ENCODE assay signal across 8 cellular contexts in the genomic region with DNA sequence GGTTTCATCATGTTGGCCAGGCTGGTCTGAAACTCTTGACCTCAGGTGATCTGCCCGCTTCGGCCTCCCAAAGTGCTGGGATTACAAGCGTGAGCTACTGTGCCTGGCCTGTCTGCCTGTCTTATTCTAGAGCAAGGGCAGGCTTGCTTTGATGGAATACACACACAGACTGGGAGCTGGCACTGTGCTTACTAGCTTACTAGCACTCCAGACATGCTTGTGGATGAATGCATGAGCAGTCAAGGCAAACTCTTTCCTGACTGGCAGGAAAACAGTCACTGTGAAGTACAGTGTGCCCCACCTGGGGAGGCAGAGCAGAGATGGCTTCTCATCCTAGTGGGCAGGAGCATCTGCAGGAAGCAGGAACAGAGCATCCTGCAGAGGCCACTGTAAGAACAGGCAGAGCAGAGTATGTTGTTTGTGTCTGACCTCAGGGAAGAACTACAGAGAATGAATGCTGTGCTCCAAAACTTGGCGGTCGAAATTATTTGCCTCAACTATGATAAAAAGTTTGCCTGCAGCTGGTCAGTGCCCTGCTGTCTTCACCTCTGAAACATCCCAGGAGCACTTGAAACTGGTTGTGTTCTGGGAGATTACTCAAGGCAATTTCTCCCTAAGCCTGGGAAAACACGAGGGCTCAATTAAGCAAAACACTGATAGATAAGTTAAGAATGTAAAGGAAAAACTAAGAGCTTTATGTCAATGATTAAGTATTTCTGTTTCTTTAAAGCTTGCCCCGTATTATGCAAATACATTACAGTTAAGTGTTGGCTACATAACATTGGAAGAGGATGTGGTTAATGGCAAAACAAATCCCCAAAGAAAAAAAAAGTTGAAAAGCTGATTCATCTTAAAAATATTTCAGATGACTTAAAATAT.
DNase-seq lines count a peak whose midpoint lies in the region; ATAC-seq and TF ChIP-seq lines count a peak whose summit lies in the region.

No MANE protein-coding gene starts in this region.

- H3K18ac ChIP-seq in IMR-90 (ENCODE audit: low read depth, low read length) (peak overlapping the region; percentile 86), mesendoderm (ENCODE audit: low read length) (no peak overlapping the region)

- H2AK9ac ChIP-seq in IMR-90 (replicated peaks; ENCODE audit: low read depth, low read length, poor library complexity): peak overlapping the region; percentile 75

- H3K36me3 ChIP-seq in IMR-90 (ENCODE audit: control insufficient read depth, insufficient read depth, low read length) (no peaks in the 10 kb centered on the region), mesendoderm (ENCODE audit: control insufficient read depth, insufficient read depth, low read length) (no peaks in the 10 kb centered on the region), BE2C (no peaks in the 10 kb centered on the region)

- dilution Hi-C loops in IMR-90 (cut with HindIII; ENCODE audit: low sequenced_read_pairs, unreplicated experiment): no loop called here

- TF ChIP-seq RAD21 in IMR-90 (IDR thresholded peaks at IDR 0.05; ENCODE audit: low read length): peak; percentile 68

- 0 out of 2 replicates have a peak, but pooled peaks cover 4% of the 10 kb centered on the region for H4K20me1 ChIP-seq in IMR-90 (ENCODE audit: insufficient read depth, low read length)

- peak overlapping the region; percentile 94 for H3K4ac ChIP-seq in IMR-90 (ENCODE audit: low read depth, low read length)
- H3K4ac ChIP-seq in mesendoderm (ENCODE audit: low read depth, low read length): no peak overlapping the region

- H3K56ac ChIP-seq in IMR-90 (ENCODE audit: extremely low read depth, insufficient read depth, low read length) (peak overlapping the region; percentile 31), mesendoderm (ENCODE audit: low read length) (no peak overlapping the region)

- peak overlapping the region; percentile 79 for H2AFZ ChIP-seq in IMR-90 (replicated peaks; ENCODE audit: low read length, poor library complexity)

- H2AK5ac ChIP-seq in IMR-90 (ENCODE audit: low read depth, low read length) (peak overlapping the region; percentile 98), mesendoderm (ENCODE audit: low read length) (no peak overlapping the region)

- in situ Hi-C loops in IMR-90 (cut with MboI; ENCODE audit: low sequenced_read_pairs): no loop called here

- H4K91ac ChIP-seq in IMR-90 (ENCODE audit: insufficient read depth, low read depth, low read length): peak overlapping the region; percentile 81

- no peaks in the 10 kb centered on the region for H3K79me2 ChIP-seq in mesendoderm (ENCODE audit: control insufficient read depth, insufficient read depth, low read length)

- H3K4me3 ChIP-seq in IMR-90 (ENCODE audit: insufficient read depth, low read depth, low read length): no peak overlapping the region
- H3K4me3 ChIP-seq in cardiac fibroblast (replicated peaks in 1 of 2; ENCODE audit: low read depth in 2 of 2, low read length in 2 of 2): no peak overlapping the region
- H3K4me3 ChIP-seq in mesendoderm (ENCODE audit: low read length): no peak overlapping the region
- no peak overlapping the region for H3K4me3 ChIP-seq in BE2C (ENCODE audit: low read depth, low read length)

- peak overlapping the region; percentile 78 for H2BK120ac ChIP-seq in IMR-90 (ENCODE audit: low read depth, low read length)
- no peak overlapping the region for H2BK120ac ChIP-seq in mesendoderm (ENCODE audit: low read depth, low read length)

- H3K4me1 ChIP-seq in IMR-90 (ENCODE audit: control insufficient read depth, insufficient read depth, low read length) (peaks cover 13% of the 10 kb centered on the region), mesendoderm (ENCODE audit: control insufficient read depth, low read depth, low read length) (no peaks in the 10 kb centered on the region), BE2C (no peaks in the 10 kb centered on the region)

- intact Hi-C loops in IMR-90 (cut with micrococcal nuclease): loop anchor here (5.0 to 10.0 kb wide), 2 partner anchors 106 to 219 kb away; no protein-coding TSS in a partner anchor

- H3K23ac ChIP-seq in IMR-90 (ENCODE audit: low read depth, low read length) (peak overlapping the region; percentile 92), mesendoderm (ENCODE audit: low read length) (no peak overlapping the region)

- peak overlapping the region; percentile 89 for H3K14ac ChIP-seq in IMR-90 (replicated peaks; ENCODE audit: low read depth, low read length)

- peak overlapping the region; percentile 47; the same call in 2 of the 3 replicates for H2BK15ac ChIP-seq in IMR-90 (ENCODE audit: low read depth, low read length)
- no peak overlapping the region for H2BK15ac ChIP-seq in mesendoderm (replicated peaks; ENCODE audit: low read depth)

- no peaks in the 10 kb centered on the region for H3K27me3 ChIP-seq in IMR-90 (ENCODE audit: control insufficient read depth, insufficient read depth, low read length)
- no peaks in the 10 kb centered on the region for H3K27me3 ChIP-seq in mesendoderm (ENCODE audit: insufficient read depth, low read length, poor library complexity)
- no peaks in the 10 kb centered on the region for H3K27me3 ChIP-seq in BE2C

- DNase-seq in AG09319 (ENCODE audit: extremely low read depth, low read depth) (peak; percentile 62), IMR-90 (peak; percentile 96), cardiac fibroblast (ENCODE audit: low read depth in 2 of 2) (peak; percentile 94 to 98), mesendoderm (peak; percentile 47), HT-29 (ENCODE audit: low spot score) (no peak), BE2C (no peak)
- DNase-seq in activated CD4-positive, alpha-beta T cell treated with anti-CD3 and anti-CD28 coated beads for 48 hours: no peak

- no peak for TF ChIP-seq POLR2A in IMR-90 (IDR thresholded peaks at IDR 0.05; ENCODE audit: low read depth, low read length)

- POLR2A ChIA-PET in IMR-90 (lab: Charles Lee; ENCODE audit: unreplicated experiment): interaction anchor here (0.6 kb wide), 1 partner anchor 34 kb away, joined by 5 read pairs; no protein-coding TSS in a partner anchor

- peak overlapping the region; percentile 82 for H2BK5ac ChIP-seq in IMR-90 (ENCODE audit: low read depth, low read length, poor library complexity, severe bottlenecking)
- H2BK5ac ChIP-seq in mesendoderm (ENCODE audit: low read length): no peak overlapping the region

- ATAC-seq in IMR-90 (ENCODE audit: low read depth): peak; percentile 86
- ATAC-seq in HG02759 (IDR thresholded peaks at IDR 0.05; ENCODE audit: unreplicated experiment): no peak

- no peaks in the 10 kb centered on the region for H3K79me1 ChIP-seq in IMR-90 (ENCODE audit: low read depth in 1 of 2, low read length in 2 of 2)
- no peaks in the 10 kb centered on the region for H3K79me1 ChIP-seq in mesendoderm (ENCODE audit: low read length)

- peak overlapping the region; percentile 71 for H3K27ac ChIP-seq in IMR-90 (ENCODE audit: insufficient read depth, low read length)
- no peak overlapping the region for H3K27ac ChIP-seq in mesendoderm (ENCODE audit: low read depth, low read length)

- BruUV-seq in IMR-90 (replicated peaks; lab: Mats Ljungman, UMichigan): no TSS peak

- peak overlapping the region; percentile 52 for H2BK20ac ChIP-seq in IMR-90 (ENCODE audit: low read depth, low read length)

- H3K9me3 ChIP-seq in IMR-90 (ENCODE audit: control insufficient read depth, insufficient read depth, low read length) (no peaks in the 10 kb centered on the region), BE2C (no peaks in the 10 kb centered on the region)

- 20% methylated on average over 1 of the region's 7 CpGs; no CpG with 5 or more reads in 1 of the 2 experiments for WGBS in IMR-90 (ENCODE audit: extremely low coverage in 2 of 2, insufficient read length in 1 of 2), 2 experiments
- no CpG with 5 or more reads among the region's 7 CpGs for WGBS in mesendoderm (ENCODE audit: extremely low coverage, insufficient coverage, low lambda C conversion rate)

- peak overlapping the region; percentile 26 for H3K9ac ChIP-seq in IMR-90 (ENCODE audit: low read depth, low read length)
- no peak overlapping the region for H3K9ac ChIP-seq in mesendoderm (ENCODE audit: low read length)

- CTCF ChIA-PET in IMR-90 (lab: Yijun Ruan, JAX): interaction anchor here (0.7 to 1.6 kb wide), 9 partner anchors 10 to 1022 kb away, joined by 3 to 6 read pairs (median 4); no protein-coding TSS in a partner anchor

- peaks cover 19% of the 10 kb centered on the region for H3K9me1 ChIP-seq in IMR-90 (ENCODE audit: insufficient read depth, low read length)

- TF ChIP-seq CTCF in AG09319 (IDR thresholded peaks at IDR 0.05; ENCODE audit: low read depth, low read length): peak; percentile 75
- TF ChIP-seq CTCF in IMR-90 (conservative IDR thresholded peaks at IDR 0.05; ENCODE audit: low read depth, low read length): peak; percentile 64
- peak; percentile 56 for TF ChIP-seq CTCF in cardiac fibroblast (IDR thresholded peaks at IDR 0.05; ENCODE audit: low read depth, low read length)
- no peak for TF ChIP-seq CTCF in BE2C (IDR thresholded peaks at IDR 0.05; ENCODE audit: low read depth, low read length)

- H3K4me2 ChIP-seq in IMR-90 (ENCODE audit: low read depth, low read length) (peak overlapping the region; percentile 43), mesendoderm (ENCODE audit: low read length) (no peak overlapping the region)

- H4K8ac ChIP-seq in IMR-90 (ENCODE audit: low read depth in 2 of 2, low read length in 2 of 2) (peak overlapping the region; percentile 14 to 87; a peak in 2 of 4 replicates), mesendoderm (ENCODE audit: low read depth, low read length) (no peak overlapping the region)

- H4K5ac ChIP-seq in IMR-90 (ENCODE audit: low read depth, low read length) (peak overlapping the region; percentile 25; the same call in 1 of the 2 replicates), mesendoderm (ENCODE audit: low read length) (no peak overlapping the region)

TF ChIP-seq in IMR-90, 13 proteins besides CTCF, POLR2A, EP300 and RAD21 (continues in another document):
- TF ChIP-seq SMC3 (IDR thresholded peaks at IDR 0.05; ENCODE audit: low read depth, low read length): peak; percentile 45
- TF ChIP-seq, protein P1, sequence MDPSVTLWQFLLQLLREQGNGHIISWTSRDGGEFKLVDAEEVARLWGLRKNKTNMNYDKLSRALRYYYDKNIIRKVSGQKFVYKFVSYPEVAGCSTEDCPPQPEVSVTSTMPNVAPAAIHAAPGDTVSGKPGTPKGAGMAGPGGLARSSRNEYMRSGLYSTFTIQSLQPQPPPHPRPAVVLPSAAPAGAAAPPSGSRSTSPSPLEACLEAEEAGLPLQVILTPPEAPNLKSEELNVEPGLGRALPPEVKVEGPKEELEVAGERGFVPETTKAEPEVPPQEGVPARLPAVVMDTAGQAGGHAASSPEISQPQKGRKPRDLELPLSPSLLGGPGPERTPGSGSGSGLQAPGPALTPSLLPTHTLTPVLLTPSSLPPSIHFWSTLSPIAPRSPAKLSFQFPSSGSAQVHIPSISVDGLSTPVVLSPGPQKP (IDR thresholded peaks at IDR 0.05; ENCODE audit: borderline replicate concordance, low read depth, low read length): no peak
- TF ChIP-seq CHD1 (IDR thresholded peaks at IDR 0.05; ENCODE audit: low read depth, low read length): no peak
- TF ChIP-seq MXI1 (IDR thresholded peaks at IDR 0.05; ENCODE audit: borderline replicate concordance, low read depth, low read length): no peak
- peak; percentile 69 for TF ChIP-seq BHLHE40 (IDR thresholded peaks at IDR 0.05; ENCODE audit: low read depth, low read length)

Comparison
In these comparisons a context has a peak if more than half of its experiments do, and no peak if none do; other contexts are left out.
1. DNase-seq: peak in AG09319 (single experiment), IMR-90 (single experiment), cardiac fibroblast (2 of 2) and mesendoderm (single experiment); none in activated CD4-positive, alpha-beta T cell treated with anti-CD3 and anti-CD28 coated beads for 48 hours (single experiment), HT-29 (single experiment) and BE2C (single experiment).